ENCODE assay signal across 8 cellular contexts in the genomic region with DNA sequence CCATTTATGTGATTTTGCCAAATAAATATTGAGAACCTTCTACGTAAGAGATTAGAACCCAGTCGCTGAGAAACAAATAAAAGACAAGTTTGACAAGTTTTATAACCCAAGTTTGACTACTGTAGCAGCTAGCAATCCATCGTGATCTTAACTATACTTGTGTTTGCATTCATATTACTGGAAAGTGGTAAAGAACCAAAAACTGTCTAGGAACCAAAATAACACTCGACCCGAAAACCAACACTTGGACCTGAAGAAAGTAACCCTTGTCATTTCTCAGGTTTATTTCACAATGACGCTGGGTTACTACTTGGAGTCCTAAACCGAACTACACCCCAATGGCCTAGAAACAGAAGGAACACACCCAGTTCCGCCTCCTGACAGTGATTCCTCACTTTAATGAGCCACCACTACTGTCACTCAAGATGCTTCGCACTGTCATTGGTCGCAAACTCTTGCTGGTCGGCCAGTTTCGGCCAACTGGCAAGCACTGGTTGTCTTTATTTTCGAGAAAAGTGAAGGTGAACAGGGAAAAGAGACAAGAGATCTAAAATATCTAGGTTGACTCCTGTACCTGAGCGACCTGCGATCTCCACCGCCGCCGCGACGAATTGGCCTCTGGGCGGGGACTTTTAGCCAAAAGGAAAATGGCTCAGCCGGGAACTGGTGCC. TPM values are rescaled to one million over a fixed set of nuclear protein-coding genes. Genes with fewer than 3 reads are reported as not detected.
A peak's percentile ranks its signal among the peaks of the same experiment; 100 is the strongest.
DNase-seq lines count a peak whose midpoint lies in the region; ATAC-seq and TF ChIP-seq lines count a peak whose summit lies in the region.

No MANE protein-coding gene starts in this region.

- peak overlapping the region; percentile 99 to 100 for H3K9ac ChIP-seq in liver (ENCODE audit: low read depth in 1 of 2, low read length in 2 of 2)

- peaks cover 62% of the 10 kb centered on the region for H3K4me1 Mint-ChIP-seq in activated CD4-positive, alpha-beta memory T cell treated with anti-CD3 and anti-CD28 coated beads, Interleukin-2, amount 10 ng/mL, durations not matched to agents 7 days and 5 days

- H3K36me3 ChIP-seq in liver (ENCODE audit: control insufficient read depth in 4 of 4, insufficient read depth in 3 of 4, low read depth in 1 of 4, low read length in 3 of 4): peaks cover 0 to 3% (median 0%) of the 10 kb centered on the region in 4 donors

- under 1% methylated on average over 22 of the region's 22 CpGs for WGBS in liver

- H3K4me3 Mint-ChIP-seq in activated CD4-positive, alpha-beta memory T cell treated with anti-CD3 and anti-CD28 coated beads, Interleukin-2, amount 10 ng/mL, durations not matched to agents 7 days and 5 days: peak overlapping the region; percentile 100

- peak overlapping the region; percentile 61 to 99 (median 88) for H3K4me3 ChIP-seq in dorsolateral prefrontal cortex
- H3K4me3 ChIP-seq in liver (ENCODE audit: low read depth in 1 of 3, low read length in 3 of 3): peak overlapping the region; percentile 68 to 100 (median 75)

- peaks cover 1 to 35% (median 27%) of the 10 kb centered on the region in 4 donors for H3K4me1 ChIP-seq in liver (ENCODE audit: control insufficient read depth in 4 of 4, insufficient read depth in 4 of 4, low read length in 3 of 4)

- H3K27me3 ChIP-seq in dorsolateral prefrontal cortex (no peaks in the 10 kb centered on the region), liver (ENCODE audit: control insufficient read depth in 4 of 4, insufficient read depth in 4 of 4, low read length in 3 of 4) (no peaks in the 10 kb centered on the region)

- POLR2A ChIA-PET in activated CD4-positive, alpha-beta memory T cell treated with anti-CD3 and anti-CD28 coated beads, Interleukin-2, amount 10 ng/mL, durations not matched to agents 7 days and 5 days (lab: Charles Lee): interaction anchor here (0.6 to 2.5 kb wide), 16 partner anchors 10 to 949 kb away, joined by 3 to 10 read pairs (median 4); a partner anchor contains a TSS

- TF ChIP-seq RAD21 in liver (IDR thresholded peaks at IDR 0.05): peak in 1 of 2 donors; percentile 11

- CTCF ChIA-PET in activated CD4-positive, alpha-beta memory T cell treated with anti-CD3 and anti-CD28 coated beads, Interleukin-2, amount 10 ng/mL, durations not matched to agents 7 days and 5 days (lab: Charles Lee): interaction anchor here (0.9 to 1.6 kb wide), 2 partner anchors 10 to 16 kb away, joined by 3 to 4 read pairs; no protein-coding TSS in a partner anchor

- H3K36me3 Mint-ChIP-seq in activated CD4-positive, alpha-beta memory T cell treated with anti-CD3 and anti-CD28 coated beads, Interleukin-2, amount 10 ng/mL, durations not matched to agents 7 days and 5 days (ENCODE audit: low read depth): peaks cover 37% of the 10 kb centered on the region

- TF ChIP-seq CTCF in dorsolateral prefrontal cortex (IDR thresholded peaks at IDR 0.05 in 54 of 56, conservative IDR thresholded peaks at IDR 0.05 in 2 of 56; ENCODE audit: low read depth in 1 of 56, partially characterized antibody in 56 of 56) (peak in 4 of 56 donors; percentile 1 to 16 (median 8)), liver (IDR thresholded peaks at IDR 0.05; ENCODE audit: low read depth, low read length, missing input control) (no peak)

- ATAC-seq in GM19463 (IDR thresholded peaks at IDR 0.05; ENCODE audit: unreplicated experiment): peak; percentile 95

- no peaks in the 10 kb centered on the region for H3K9me3 ChIP-seq in liver (ENCODE audit: control insufficient read depth in 4 of 4, low read length in 3 of 4)

- DNase-seq in CD1c-positive myeloid dendritic cell (ENCODE audit: extremely low spot score): peak; percentile 95
- DNase-seq in HK-2 (ENCODE audit: unreplicated experiment): peak; percentile 77
- DNase-seq in NCI-H82 treated with DMSO at 0.1 percent for 48 hours (lab: John Stamatoyannopoulos, UW; ENCODE audit: unreplicated experiment): peak; percentile 63
- peak; percentile 86 for DNase-seq in activated CD4-positive, alpha-beta memory T cell treated with anti-CD3 and anti-CD28 coated beads, Interleukin-2, amount 10 ng/mL, durations not matched to agents 7 days and 5 days
- DNase-seq in dorsolateral prefrontal cortex: peak; percentile 60 to 97 (median 88)
- DNase-seq in stimulated activated CD4-positive, alpha-beta T cell treated with anti-CD3 and anti-CD28 coated beads, Interleukin-4, amount 100 ng/mL, for 1 hour: peak; percentile 62

- no peaks in the 10 kb centered on the region for H3K9me3 Mint-ChIP-seq in activated CD4-positive, alpha-beta memory T cell treated with anti-CD3 and anti-CD28 coated beads, Interleukin-2, amount 10 ng/mL, durations not matched to agents 7 days and 5 days

- H3K27ac Mint-ChIP-seq in activated CD4-positive, alpha-beta memory T cell treated with anti-CD3 and anti-CD28 coated beads, Interleukin-2, amount 10 ng/mL, durations not matched to agents 7 days and 5 days: peak overlapping the region; percentile 99

- intact Hi-C loops in dorsolateral prefrontal cortex (cut with DNase I): no loop called here

- no peaks in the 10 kb centered on the region for H3K27me3 Mint-ChIP-seq in activated CD4-positive, alpha-beta memory T cell treated with anti-CD3 and anti-CD28 coated beads, Interleukin-2, amount 10 ng/mL, durations not matched to agents 7 days and 5 days

- H3K27ac ChIP-seq in dorsolateral prefrontal cortex (peak overlapping the region; percentile 90 to 100 (median 98)), liver (ENCODE audit: low read depth in 1 of 2, low read length in 2 of 2) (peak overlapping the region; percentile 99)

TF ChIP-seq in liver, 16 proteins besides CTCF, POLR2A, EP300 and RAD21:
- TF ChIP-seq JUND (IDR thresholded peaks at IDR 0.05): peak; percentile 45 to 73
- peak; percentile 13 for TF ChIP-seq NR2F2 (IDR thresholded peaks at IDR 0.05)
- peak; percentile 66 for TF ChIP-seq SP1 (IDR thresholded peaks at IDR 0.05)
- no peak for TF ChIP-seq GABPA (IDR thresholded peaks at IDR 0.05 in 1 of 2, conservative IDR thresholded peaks at IDR 0.05 in 1 of 2)
- TF ChIP-seq HNF4A (conservative IDR thresholded peaks at IDR 0.05): peak in 1 of 2 donors; percentile 47
- TF ChIP-seq HNF4G (IDR thresholded peaks at IDR 0.05): peak; percentile 31
- TF ChIP-seq RXRA (IDR thresholded peaks at IDR 0.05): peak; percentile 24 to 53
- TF ChIP-seq YY1 (IDR thresholded peaks at IDR 0.05): peak; percentile 69
- TF ChIP-seq, protein P1, sequence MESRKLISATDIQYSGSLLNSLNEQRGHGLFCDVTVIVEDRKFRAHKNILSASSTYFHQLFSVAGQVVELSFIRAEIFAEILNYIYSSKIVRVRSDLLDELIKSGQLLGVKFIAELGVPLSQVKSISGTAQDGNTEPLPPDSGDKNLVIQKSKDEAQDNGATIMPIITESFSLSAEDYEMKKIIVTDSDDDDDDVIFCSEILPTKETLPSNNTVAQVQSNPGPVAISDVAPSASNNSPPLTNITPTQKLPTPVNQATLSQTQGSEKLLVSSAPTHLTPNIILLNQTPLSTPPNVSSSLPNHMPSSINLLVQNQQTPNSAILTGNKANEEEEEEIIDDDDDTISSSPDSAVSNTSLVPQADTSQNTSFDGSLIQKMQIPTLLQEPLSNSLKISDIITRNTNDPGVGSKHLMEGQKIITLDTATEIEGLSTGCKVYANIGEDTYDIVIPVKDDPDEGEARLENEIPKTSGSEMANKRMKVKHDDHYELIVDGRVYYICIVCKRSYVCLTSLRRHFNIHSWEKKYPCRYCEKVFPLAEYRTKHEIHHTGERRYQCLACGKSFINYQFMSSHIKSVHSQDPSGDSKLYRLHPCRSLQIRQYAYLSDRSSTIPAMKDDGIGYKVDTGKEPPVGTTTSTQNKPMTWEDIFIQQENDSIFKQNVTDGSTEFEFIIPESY (IDR thresholded peaks at IDR 0.05): no peak

RNA-seq across cellular contexts. Expression of a gene that starts 0.5 kb away (rescaled TPM):
- 10 to 100 TPM; 25.7 to 30.5 TPM for total RNA-seq in activated CD4-positive, alpha-beta memory T cell treated with anti-CD3 and anti-CD28 coated beads, Interleukin-2, amount 10 ng/mL, durations not matched to agents 7 days and 5 days
- total RNA-seq in dorsolateral prefrontal cortex (10 to 100 TPM; 14.5 to 31.7 (median 21.9) TPM), liver (10 to 100 TPM; 31.2 to 56.1 TPM)
- 10 to 100 TPM; 15.0 to 38.9 TPM for polyA plus RNA-seq in liver

RNA-seq across cellular contexts. Expression of a gene that starts 0.7 kb away (rescaled TPM):
- 10 to 100 TPM; 25.1 to 26.9 TPM for total RNA-seq in activated CD4-positive, alpha-beta memory T cell treated with anti-CD3 and anti-CD28 coated beads, Interleukin-2, amount 10 ng/mL, durations not matched to agents 7 days and 5 days
- total RNA-seq in dorsolateral prefrontal cortex (10 to 100 TPM; 11.9 to 39.8 (median 23.2) TPM), liver (10 to 100 TPM in 1 of 2 donors, 1 to 10 TPM in 1; 9.6 to 18.7 TPM)
- polyA plus RNA-seq in liver: 1 to 10 TPM; 2.2 to 2.5 TPM

Comparison
In these comparisons a context has a peak if more than half of its experiments do, and no peak if none do; other contexts are left out.
1. Peak in every context shown above with its lines: DNase-seq, ATAC-seq, H3K4me3 ChIP-seq and H3K27ac ChIP-seq.